Comparison of ENCODE assay signal across 1 cellular context in the genomic region with DNA sequence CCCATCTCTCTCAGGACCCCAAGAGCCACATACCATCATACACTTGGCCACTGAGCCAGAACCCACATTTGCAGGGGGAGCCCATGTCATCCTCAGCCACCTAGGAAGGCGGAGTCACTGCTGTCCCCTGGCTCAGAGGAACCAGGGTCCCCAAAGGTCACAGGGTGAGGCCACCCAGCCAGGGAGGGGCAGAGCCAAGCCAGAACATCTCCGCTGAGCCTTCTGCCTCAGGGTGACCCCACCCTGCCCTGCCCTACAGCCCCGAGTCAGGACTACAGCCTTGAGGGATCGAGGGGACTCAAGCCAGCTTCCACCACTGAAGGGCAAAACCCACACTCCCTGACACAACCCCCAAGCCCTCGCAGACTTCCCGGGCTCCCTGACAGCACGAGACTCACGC.
TF ChIP-seq lines count a peak whose summit lies in the region.

No MANE protein-coding gene starts in this region.

TF ChIP-seq in GM23338, 12 proteins besides CTCF, POLR2A, EP300 and RAD21:
- TF ChIP-seq, protein P1, sequence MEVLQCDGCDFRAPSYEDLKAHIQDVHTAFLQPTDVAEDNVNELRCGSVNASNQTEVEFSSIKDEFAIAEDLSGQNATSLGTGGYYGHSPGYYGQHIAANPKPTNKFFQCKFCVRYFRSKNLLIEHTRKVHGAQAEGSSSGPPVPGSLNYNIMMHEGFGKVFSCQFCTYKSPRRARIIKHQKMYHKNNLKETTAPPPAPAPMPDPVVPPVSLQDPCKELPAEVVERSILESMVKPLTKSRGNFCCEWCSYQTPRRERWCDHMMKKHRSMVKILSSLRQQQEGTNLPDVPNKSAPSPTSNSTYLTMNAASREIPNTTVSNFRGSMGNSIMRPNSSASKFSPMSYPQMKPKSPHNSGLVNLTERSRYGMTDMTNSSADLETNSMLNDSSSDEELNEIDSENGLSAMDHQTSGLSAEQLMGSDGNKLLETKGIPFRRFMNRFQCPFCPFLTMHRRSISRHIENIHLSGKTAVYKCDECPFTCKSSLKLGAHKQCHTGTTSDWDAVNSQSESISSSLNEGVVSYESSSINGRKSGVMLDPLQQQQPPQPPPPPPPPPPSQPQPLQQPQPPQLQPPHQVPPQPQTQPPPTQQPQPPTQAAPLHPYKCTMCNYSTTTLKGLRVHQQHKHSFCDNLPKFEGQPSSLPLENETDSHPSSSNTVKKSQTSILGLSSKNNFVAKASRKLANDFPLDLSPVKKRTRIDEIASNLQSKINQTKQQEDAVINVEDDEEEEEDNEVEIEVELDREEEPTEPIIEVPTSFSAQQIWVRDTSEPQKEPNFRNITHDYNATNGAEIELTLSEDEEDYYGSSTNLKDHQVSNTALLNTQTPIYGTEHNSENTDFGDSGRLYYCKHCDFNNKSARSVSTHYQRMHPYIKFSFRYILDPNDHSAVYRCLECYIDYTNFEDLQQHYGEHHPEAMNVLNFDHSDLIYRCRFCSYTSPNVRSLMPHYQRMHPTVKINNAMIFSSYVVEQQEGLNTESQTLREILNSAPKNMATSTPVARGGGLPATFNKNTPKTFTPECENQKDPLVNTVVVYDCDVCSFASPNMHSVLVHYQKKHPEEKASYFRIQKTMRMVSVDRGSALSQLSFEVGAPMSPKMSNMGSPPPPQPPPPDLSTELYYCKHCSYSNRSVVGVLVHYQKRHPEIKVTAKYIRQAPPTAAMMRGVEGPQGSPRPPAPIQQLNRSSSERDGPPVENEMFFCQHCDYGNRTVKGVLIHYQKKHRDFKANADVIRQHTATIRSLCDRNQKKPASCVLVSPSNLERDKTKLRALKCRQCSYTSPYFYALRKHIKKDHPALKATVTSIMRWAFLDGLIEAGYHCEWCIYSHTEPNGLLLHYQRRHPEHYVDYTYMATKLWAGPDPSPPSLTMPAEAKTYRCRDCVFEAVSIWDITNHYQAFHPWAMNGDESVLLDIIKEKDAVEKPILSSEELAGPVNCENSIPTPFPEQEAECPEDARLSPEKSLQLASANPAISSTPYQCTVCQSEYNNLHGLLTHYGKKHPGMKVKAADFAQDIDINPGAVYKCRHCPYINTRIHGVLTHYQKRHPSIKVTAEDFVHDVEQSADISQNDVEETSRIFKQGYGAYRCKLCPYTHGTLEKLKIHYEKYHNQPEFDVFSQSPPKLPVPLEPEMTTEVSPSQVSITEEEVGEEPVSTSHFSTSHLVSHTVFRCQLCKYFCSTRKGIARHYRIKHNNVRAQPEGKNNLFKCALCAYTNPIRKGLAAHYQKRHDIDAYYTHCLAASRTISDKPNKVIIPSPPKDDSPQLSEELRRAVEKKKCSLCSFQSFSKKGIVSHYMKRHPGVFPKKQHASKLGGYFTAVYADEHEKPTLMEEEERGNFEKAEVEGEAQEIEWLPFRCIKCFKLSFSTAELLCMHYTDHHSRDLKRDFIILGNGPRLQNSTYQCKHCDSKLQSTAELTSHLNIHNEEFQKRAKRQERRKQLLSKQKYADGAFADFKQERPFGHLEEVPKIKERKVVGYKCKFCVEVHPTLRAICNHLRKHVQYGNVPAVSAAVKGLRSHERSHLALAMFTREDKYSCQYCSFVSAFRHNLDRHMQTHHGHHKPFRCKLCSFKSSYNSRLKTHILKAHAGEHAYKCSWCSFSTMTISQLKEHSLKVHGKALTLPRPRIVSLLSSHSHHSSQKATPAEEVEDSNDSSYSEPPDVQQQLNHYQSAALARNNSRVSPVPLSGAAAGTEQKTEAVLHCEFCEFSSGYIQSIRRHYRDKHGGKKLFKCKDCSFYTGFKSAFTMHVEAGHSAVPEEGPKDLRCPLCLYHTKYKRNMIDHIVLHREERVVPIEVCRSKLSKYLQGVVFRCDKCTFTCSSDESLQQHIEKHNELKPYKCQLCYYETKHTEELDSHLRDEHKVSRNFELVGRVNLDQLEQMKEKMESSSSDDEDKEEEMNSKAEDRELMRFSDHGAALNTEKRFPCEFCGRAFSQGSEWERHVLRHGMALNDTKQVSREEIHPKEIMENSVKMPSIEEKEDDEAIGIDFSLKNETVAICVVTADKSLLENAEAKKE (CRISPR knock-in tag; IDR thresholded peaks at IDR 0.05), result no peak
- no peak for TF ChIP-seq CREB1 (CRISPR knock-in tag; IDR thresholded peaks at IDR 0.05; ENCODE audit: low read depth)
- TF ChIP-seq NANOG (IDR thresholded peaks at IDR 0.05; ENCODE audit: borderline replicate concordance), result no peak
- TF ChIP-seq ZNF331 (CRISPR knock-in tag; IDR thresholded peaks at IDR 0.05; ENCODE audit: low read depth), result no peak
- TF ChIP-seq, protein P2, sequence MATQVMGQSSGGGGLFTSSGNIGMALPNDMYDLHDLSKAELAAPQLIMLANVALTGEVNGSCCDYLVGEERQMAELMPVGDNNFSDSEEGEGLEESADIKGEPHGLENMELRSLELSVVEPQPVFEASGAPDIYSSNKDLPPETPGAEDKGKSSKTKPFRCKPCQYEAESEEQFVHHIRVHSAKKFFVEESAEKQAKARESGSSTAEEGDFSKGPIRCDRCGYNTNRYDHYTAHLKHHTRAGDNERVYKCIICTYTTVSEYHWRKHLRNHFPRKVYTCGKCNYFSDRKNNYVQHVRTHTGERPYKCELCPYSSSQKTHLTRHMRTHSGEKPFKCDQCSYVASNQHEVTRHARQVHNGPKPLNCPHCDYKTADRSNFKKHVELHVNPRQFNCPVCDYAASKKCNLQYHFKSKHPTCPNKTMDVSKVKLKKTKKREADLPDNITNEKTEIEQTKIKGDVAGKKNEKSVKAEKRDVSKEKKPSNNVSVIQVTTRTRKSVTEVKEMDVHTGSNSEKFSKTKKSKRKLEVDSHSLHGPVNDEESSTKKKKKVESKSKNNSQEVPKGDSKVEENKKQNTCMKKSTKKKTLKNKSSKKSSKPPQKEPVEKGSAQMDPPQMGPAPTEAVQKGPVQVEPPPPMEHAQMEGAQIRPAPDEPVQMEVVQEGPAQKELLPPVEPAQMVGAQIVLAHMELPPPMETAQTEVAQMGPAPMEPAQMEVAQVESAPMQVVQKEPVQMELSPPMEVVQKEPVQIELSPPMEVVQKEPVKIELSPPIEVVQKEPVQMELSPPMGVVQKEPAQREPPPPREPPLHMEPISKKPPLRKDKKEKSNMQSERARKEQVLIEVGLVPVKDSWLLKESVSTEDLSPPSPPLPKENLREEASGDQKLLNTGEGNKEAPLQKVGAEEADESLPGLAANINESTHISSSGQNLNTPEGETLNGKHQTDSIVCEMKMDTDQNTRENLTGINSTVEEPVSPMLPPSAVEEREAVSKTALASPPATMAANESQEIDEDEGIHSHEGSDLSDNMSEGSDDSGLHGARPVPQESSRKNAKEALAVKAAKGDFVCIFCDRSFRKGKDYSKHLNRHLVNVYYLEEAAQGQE (IDR thresholded peaks at IDR 0.05; ENCODE audit: unreplicated experiment), result no peak
- no peak for TF ChIP-seq JUNB (IDR thresholded peaks at IDR 0.05; ENCODE audit: unreplicated experiment)
- no peak for TF ChIP-seq EZH2phosphoT487 (IDR thresholded peaks at IDR 0.05; ENCODE audit: unreplicated experiment)
- TF ChIP-seq STAT1 (IDR thresholded peaks at IDR 0.05; ENCODE audit: unreplicated experiment), result no peak
- no peak for TF ChIP-seq ETS1 (IDR thresholded peaks at IDR 0.05)
- TF ChIP-seq ZNF114 (CRISPR knock-in tag; IDR thresholded peaks at IDR 0.05), result no peak
- TF ChIP-seq EZH2 (IDR thresholded peaks at IDR 0.05; ENCODE audit: low read depth, unreplicated experiment), result no peak
- TF ChIP-seq POLR2AphosphoS5 (IDR thresholded peaks at IDR 0.05; ENCODE audit: low read depth), result no peak
